1 cellular context compared by ENCODE assay signal in the genomic region with DNA sequence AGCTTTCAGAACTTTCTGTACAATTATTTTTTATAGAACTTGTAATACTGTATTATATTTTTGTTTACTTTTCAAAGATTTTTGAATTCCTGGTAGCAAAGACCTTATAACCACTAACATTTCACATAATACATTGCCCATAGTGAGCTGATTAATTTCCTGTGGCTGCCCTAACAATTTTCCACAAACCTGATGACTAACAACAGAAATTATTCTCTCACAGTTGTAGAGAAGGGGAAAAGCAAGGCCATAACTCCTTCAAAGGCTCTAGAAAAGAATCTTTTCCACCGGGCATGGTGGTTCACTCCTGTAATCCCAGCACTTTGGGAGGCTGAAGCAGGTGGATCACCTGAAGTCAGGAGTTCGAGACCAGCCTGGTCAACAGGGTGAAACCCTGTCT.
TF ChIP-seq lines count a peak whose summit lies in the region.

No MANE protein-coding gene starts in this region.

TF ChIP-seq in IMR-90, 13 proteins besides CTCF, POLR2A, EP300 and RAD21:
- TF ChIP-seq NFE2L2 (IDR thresholded peaks at IDR 0.05; ENCODE audit: low read depth, low read length) (no peak), MXI1 (IDR thresholded peaks at IDR 0.05; ENCODE audit: borderline replicate concordance, low read depth, low read length) (no peak), CEBPB (IDR thresholded peaks at IDR 0.05; ENCODE audit: low read depth, low read length) (no peak), FOS (IDR thresholded peaks at IDR 0.05; ENCODE audit: low read depth, low read length) (no peak), RFX5 (IDR thresholded peaks at IDR 0.05; ENCODE audit: low read depth, low read length) (no peak), MAZ (IDR thresholded peaks at IDR 0.05; ENCODE audit: borderline replicate concordance, low read depth, low read length) (no peak), MAFK (IDR thresholded peaks at IDR 0.05; ENCODE audit: low read depth, low read length) (no peak)
- TF ChIP-seq, protein P1, sequence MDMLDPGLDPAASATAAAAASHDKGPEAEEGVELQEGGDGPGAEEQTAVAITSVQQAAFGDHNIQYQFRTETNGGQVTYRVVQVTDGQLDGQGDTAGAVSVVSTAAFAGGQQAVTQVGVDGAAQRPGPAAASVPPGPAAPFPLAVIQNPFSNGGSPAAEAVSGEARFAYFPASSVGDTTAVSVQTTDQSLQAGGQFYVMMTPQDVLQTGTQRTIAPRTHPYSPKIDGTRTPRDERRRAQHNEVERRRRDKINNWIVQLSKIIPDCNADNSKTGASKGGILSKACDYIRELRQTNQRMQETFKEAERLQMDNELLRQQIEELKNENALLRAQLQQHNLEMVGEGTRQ (IDR thresholded peaks at IDR 0.05; ENCODE audit: low read depth, low read length), result no peak
- TF ChIP-seq, protein P2, sequence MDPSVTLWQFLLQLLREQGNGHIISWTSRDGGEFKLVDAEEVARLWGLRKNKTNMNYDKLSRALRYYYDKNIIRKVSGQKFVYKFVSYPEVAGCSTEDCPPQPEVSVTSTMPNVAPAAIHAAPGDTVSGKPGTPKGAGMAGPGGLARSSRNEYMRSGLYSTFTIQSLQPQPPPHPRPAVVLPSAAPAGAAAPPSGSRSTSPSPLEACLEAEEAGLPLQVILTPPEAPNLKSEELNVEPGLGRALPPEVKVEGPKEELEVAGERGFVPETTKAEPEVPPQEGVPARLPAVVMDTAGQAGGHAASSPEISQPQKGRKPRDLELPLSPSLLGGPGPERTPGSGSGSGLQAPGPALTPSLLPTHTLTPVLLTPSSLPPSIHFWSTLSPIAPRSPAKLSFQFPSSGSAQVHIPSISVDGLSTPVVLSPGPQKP (IDR thresholded peaks at IDR 0.05; ENCODE audit: borderline replicate concordance, low read depth, low read length), result no peak
